ENCODE assay signal across 1 cellular context in genomic region chr7:13336227-13336626, GRCh38.
TF ChIP-seq lines count a peak whose summit lies in the region.

No MANE protein-coding gene starts in this region.

TF ChIP-seq in GM23338, 12 proteins besides CTCF, POLR2A, EP300 and RAD21 (continued from another document):
- TF ChIP-seq ZNF462 (CRISPR knock-in tag; IDR thresholded peaks at IDR 0.05) (no peak), JUNB (IDR thresholded peaks at IDR 0.05; ENCODE audit: unreplicated experiment) (no peak), EZH2phosphoT487 (IDR thresholded peaks at IDR 0.05; ENCODE audit: unreplicated experiment) (no peak), ZNF114 (CRISPR knock-in tag; IDR thresholded peaks at IDR 0.05) (no peak), CREB1 (CRISPR knock-in tag; IDR thresholded peaks at IDR 0.05; ENCODE audit: low read depth) (no peak)
- TF ChIP-seq, protein P1, sequence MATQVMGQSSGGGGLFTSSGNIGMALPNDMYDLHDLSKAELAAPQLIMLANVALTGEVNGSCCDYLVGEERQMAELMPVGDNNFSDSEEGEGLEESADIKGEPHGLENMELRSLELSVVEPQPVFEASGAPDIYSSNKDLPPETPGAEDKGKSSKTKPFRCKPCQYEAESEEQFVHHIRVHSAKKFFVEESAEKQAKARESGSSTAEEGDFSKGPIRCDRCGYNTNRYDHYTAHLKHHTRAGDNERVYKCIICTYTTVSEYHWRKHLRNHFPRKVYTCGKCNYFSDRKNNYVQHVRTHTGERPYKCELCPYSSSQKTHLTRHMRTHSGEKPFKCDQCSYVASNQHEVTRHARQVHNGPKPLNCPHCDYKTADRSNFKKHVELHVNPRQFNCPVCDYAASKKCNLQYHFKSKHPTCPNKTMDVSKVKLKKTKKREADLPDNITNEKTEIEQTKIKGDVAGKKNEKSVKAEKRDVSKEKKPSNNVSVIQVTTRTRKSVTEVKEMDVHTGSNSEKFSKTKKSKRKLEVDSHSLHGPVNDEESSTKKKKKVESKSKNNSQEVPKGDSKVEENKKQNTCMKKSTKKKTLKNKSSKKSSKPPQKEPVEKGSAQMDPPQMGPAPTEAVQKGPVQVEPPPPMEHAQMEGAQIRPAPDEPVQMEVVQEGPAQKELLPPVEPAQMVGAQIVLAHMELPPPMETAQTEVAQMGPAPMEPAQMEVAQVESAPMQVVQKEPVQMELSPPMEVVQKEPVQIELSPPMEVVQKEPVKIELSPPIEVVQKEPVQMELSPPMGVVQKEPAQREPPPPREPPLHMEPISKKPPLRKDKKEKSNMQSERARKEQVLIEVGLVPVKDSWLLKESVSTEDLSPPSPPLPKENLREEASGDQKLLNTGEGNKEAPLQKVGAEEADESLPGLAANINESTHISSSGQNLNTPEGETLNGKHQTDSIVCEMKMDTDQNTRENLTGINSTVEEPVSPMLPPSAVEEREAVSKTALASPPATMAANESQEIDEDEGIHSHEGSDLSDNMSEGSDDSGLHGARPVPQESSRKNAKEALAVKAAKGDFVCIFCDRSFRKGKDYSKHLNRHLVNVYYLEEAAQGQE (IDR thresholded peaks at IDR 0.05; ENCODE audit: unreplicated experiment): no peak
